In genomic region chr18:59634096-59634495, GRCh38 we compare ENCODE assay signal across 28 cellular contexts.
A peak's percentile ranks its signal among the peaks of the same experiment; 100 is the strongest.
DNase-seq lines count a peak whose midpoint lies in the region; ATAC-seq and TF ChIP-seq lines count a peak whose summit lies in the region.
"Had no signal": no experiment of that assay in that cellular context is flagged by ENCODE, and none has a peak within 500 bp of the region (broad histone marks: within the 10 kb centered on the region; RNA-seq: fewer than 3 reads in every experiment).

No MANE protein-coding gene starts in this region.

- TF ChIP-seq POLR2A in IMR-90 (IDR thresholded peaks at IDR 0.05; ENCODE audit: low read depth, low read length) = no peak

- peak overlapping the region; percentile 29; the same call in 1 of the 2 replicates for H3K23ac ChIP-seq in IMR-90 (ENCODE audit: low read depth, low read length)

- ATAC-seq in IMR-90 (ENCODE audit: low read depth) (no peak), HG03039 (IDR thresholded peaks at IDR 0.05; ENCODE audit: unreplicated experiment) (no peak), left lung (no peak)
- ATAC-seq: activated naive CD8-positive, alpha-beta T cell treated with anti-CD3 and anti-CD28 coated beads, Interleukin-2, amount 50 U/mL, for 24 hours; HepG2; natural killer cell treated with Interleukin-12 subunit alpha and Interleukin-12 subunit beta and Interleukin-15 and Interleukin-18, amount 100 ng/mL, for 72 hours; psoas muscle had no signal

- intact Hi-C loops in IMR-90 (cut with micrococcal nuclease) (no loop called here), left lung (cut with DNase I) (no loop called here)

- no peaks in the 10 kb centered on the region for H3K36me3 Mint-ChIP-seq in nephron progenitor cell (ENCODE audit: low read depth)
- H3K36me3 Mint-ChIP-seq: CD14-positive monocyte; natural killer cell treated with Interleukin-12 subunit alpha and Interleukin-12 subunit beta and Interleukin-15 and Interleukin-18, amount 100 ng/mL, for 72 hours had no signal

- H3K27me3 Mint-ChIP-seq in nephron progenitor cell (ENCODE audit: low read depth, poor library complexity) = peaks cover 6% of the 10 kb centered on the region

- peaks cover 2% of the 10 kb centered on the region; the same call in 1 of the 2 replicates for H4K20me1 ChIP-seq in IMR-90 (ENCODE audit: insufficient read depth, low read length)

- DNase-seq in Daoy (ENCODE audit: low read depth) (peak; percentile 12), IMR-90 (no peak), brain pericyte (ENCODE audit: low read depth, low spot score) (peak; percentile 53), nephron progenitor cell (no peak), SJCRH30 (no peak), DMS 273 (lab: John Stamatoyannopoulos, UW; ENCODE audit: unreplicated experiment) (no peak), left lung (no peak)
- DNase-seq: ACHN; activated CD4-positive, alpha-beta T cell treated with anti-CD3 and anti-CD28 coated beads, Interleukin-2, amount 50 U/mL, for 48 hours; activated effector memory CD4-positive, alpha-beta T cell treated with Interleukin-2 at 50 U/mL for 16 hours; activated naive CD8-positive, alpha-beta T cell treated with anti-CD3 and anti-CD28 coated beads, Interleukin-2, amount 50 U/mL, for 24 hours; DMS153; dorsolateral prefrontal cortex; GOT3; mesenchymal stem cell; NCI-H1417 treated with DMSO at 0.1 percent for 48 hours; NK-92 treated with Interleukin-12 subunit alpha and Interleukin-12 subunit beta, amount 100 ng/mL, for 24 hours; Peyer's patch; psoas muscle; SK-N-SH; small intestine; stimulated activated CD4-positive, alpha-beta T cell treated with anti-CD3 and anti-CD28 coated beads, Interleukin-2, amount 100 ng/mL, for 48 hours; stimulated activated naive CD4-positive, alpha-beta T cell treated with Interleukin-2 at 50 U/mL for 16 hours had no signal

- H4K5ac ChIP-seq in IMR-90 (ENCODE audit: low read depth, low read length) = peak overlapping the region; percentile 9; the same call in 1 of the 2 replicates

- peaks cover 28 to 51% of the 10 kb centered on the region in 2 experiments for H3K79me1 ChIP-seq in IMR-90 (ENCODE audit: low read depth in 1 of 2, low read length in 2 of 2)

- H3K4me1 ChIP-seq in IMR-90 (ENCODE audit: control insufficient read depth, insufficient read depth, low read length) (peaks cover 13% of the 10 kb centered on the region), SJCRH30 (no peaks in the 10 kb centered on the region), left lung (no peaks in the 10 kb centered on the region)
- H3K4me1 ChIP-seq: Peyer's patch, psoas muscle had no signal

- H3K18ac ChIP-seq in IMR-90 (ENCODE audit: low read depth, low read length) = no peak overlapping the region

- H3K4me3 ChIP-seq in IMR-90 (ENCODE audit: insufficient read depth, low read depth, low read length) (no peak overlapping the region), SJCRH30 (no peak overlapping the region), left lung (no peak overlapping the region)
- H3K4me3 ChIP-seq: dorsolateral prefrontal cortex, Peyer's patch, psoas muscle had no signal

- no TSS peak for BruUV-seq in IMR-90 (replicated peaks; lab: Mats Ljungman, UMichigan)

- H3K9ac ChIP-seq in IMR-90 (ENCODE audit: low read depth, low read length) = no peak overlapping the region
- H3K9ac ChIP-seq: SK-N-SH had no signal

- H3K4me3 Mint-ChIP-seq in nephron progenitor cell = no peak overlapping the region
- H3K4me3 Mint-ChIP-seq: activated naive CD8-positive, alpha-beta T cell treated with anti-CD3 and anti-CD28 coated beads, Interleukin-2, amount 50 U/mL, for 24 hours; CD14-positive monocyte; natural killer cell treated with Interleukin-12 subunit alpha and Interleukin-12 subunit beta and Interleukin-15 and Interleukin-18, amount 100 ng/mL, for 72 hours; T-helper 2 cell treated with Interferon-gamma antibody and Interleukin-4, amounts not matched to agents 5 μg/mL and 100 μg/mL, for 36 hours had no signal

- peak overlapping the region in 1 of 2 experiments; percentile 61; a peak in 1 of 4 replicates for H4K8ac ChIP-seq in IMR-90 (ENCODE audit: low read depth in 2 of 2, low read length in 2 of 2)

- CTCF ChIA-PET in IMR-90 (lab: Yijun Ruan, JAX) = interaction anchor here (0.9 to 2.7 kb wide), 3 partner anchors 63 to 189 kb away, joined by 4 to 13 read pairs (median 4); partner anchors contain the start of gene CCBE1

- POLR2A ChIA-PET in IMR-90 (lab: Charles Lee; ENCODE audit: unreplicated experiment) = no interaction called here

- H3K56ac ChIP-seq in IMR-90 (ENCODE audit: extremely low read depth, insufficient read depth, low read length) = no peak overlapping the region

- H3K4me2 ChIP-seq in IMR-90 (ENCODE audit: low read depth, low read length) = peak overlapping the region; percentile 4; the same call in 1 of the 2 replicates
- H3K4me2 ChIP-seq: SK-N-SH had no signal

- H3K9me1 ChIP-seq in IMR-90 (ENCODE audit: insufficient read depth, low read length) = 0 out of 2 replicates have a peak, but pooled peaks cover 3% of the 10 kb centered on the region

- no peak overlapping the region for H4K91ac ChIP-seq in IMR-90 (ENCODE audit: insufficient read depth, low read depth, low read length)

- H2BK120ac ChIP-seq in IMR-90 (ENCODE audit: low read depth, low read length) = peak overlapping the region; percentile 28; the same call in 1 of the 2 replicates

- peaks cover 5% of the 10 kb centered on the region for H3K9me3 Mint-ChIP-seq in nephron progenitor cell
- H3K9me3 Mint-ChIP-seq: activated naive CD8-positive, alpha-beta T cell treated with anti-CD3 and anti-CD28 coated beads, Interleukin-2, amount 50 U/mL, for 24 hours; T-helper 2 cell treated with Interferon-gamma antibody and Interleukin-4, amounts not matched to agents 5 μg/mL and 100 μg/mL, for 36 hours had no signal

- no peak overlapping the region for H2BK5ac ChIP-seq in IMR-90 (ENCODE audit: low read depth, low read length, poor library complexity, severe bottlenecking)

- H2AK9ac ChIP-seq in IMR-90 (replicated peaks; ENCODE audit: low read depth, low read length, poor library complexity) = no peak overlapping the region

- peak overlapping the region; percentile 75 for H3K27ac Mint-ChIP-seq in nephron progenitor cell
- H3K27ac Mint-ChIP-seq: activated naive CD8-positive, alpha-beta T cell treated with anti-CD3 and anti-CD28 coated beads, Interleukin-2, amount 50 U/mL, for 24 hours; CD14-positive monocyte; natural killer cell treated with Interleukin-12 subunit alpha and Interleukin-12 subunit beta and Interleukin-15 and Interleukin-18, amount 100 ng/mL, for 72 hours; T-helper 2 cell treated with Interferon-gamma antibody and Interleukin-4, amounts not matched to agents 5 μg/mL and 100 μg/mL, for 36 hours had no signal

- H2BK15ac ChIP-seq in IMR-90 (ENCODE audit: low read depth, low read length) = no peak overlapping the region

- no peak overlapping the region for H2AK5ac ChIP-seq in IMR-90 (ENCODE audit: low read depth, low read length)

- H3K27me3 ChIP-seq in IMR-90 (ENCODE audit: control insufficient read depth, insufficient read depth, low read length) (no peaks in the 10 kb centered on the region), SJCRH30 (no peaks in the 10 kb centered on the region), left lung (no peaks in the 10 kb centered on the region)
- H3K27me3 ChIP-seq: Peyer's patch had no signal

- 0 out of 2 replicates have a peak overlapping the region, but pooled peaks have one; percentile 11 for H2BK20ac ChIP-seq in IMR-90 (ENCODE audit: low read depth, low read length)

- H3K9me3 ChIP-seq in IMR-90 (ENCODE audit: control insufficient read depth, insufficient read depth, low read length) (no peaks in the 10 kb centered on the region), SJCRH30 (replicated peaks) (no peaks in the 10 kb centered on the region), left lung (no peaks in the 10 kb centered on the region)
- H3K9me3 ChIP-seq: Peyer's patch, psoas muscle, SK-N-SH had no signal

- in situ Hi-C loops in IMR-90 (cut with MboI; ENCODE audit: low sequenced_read_pairs) = loop anchor here (5.0 to 25.0 kb wide), 3 partner anchors 61 to 188 kb away; partner anchors contain the start of gene CCBE1

- H3K4me1 Mint-ChIP-seq in nephron progenitor cell = peaks cover 73% of the 10 kb centered on the region
- H3K4me1 Mint-ChIP-seq: activated naive CD8-positive, alpha-beta T cell treated with anti-CD3 and anti-CD28 coated beads, Interleukin-2, amount 50 U/mL, for 24 hours; CD14-positive monocyte had no signal

- TF ChIP-seq CTCF in IMR-90 (conservative IDR thresholded peaks at IDR 0.05; ENCODE audit: low read depth, low read length) (no peak), nephron progenitor cell (IDR thresholded peaks at IDR 0.05) (no peak), left lung (IDR thresholded peaks at IDR 0.05) (no peak)

- H3K27ac ChIP-seq in IMR-90 (ENCODE audit: insufficient read depth, low read length) = no peak overlapping the region
- H3K27ac ChIP-seq in SJCRH30 = no peak overlapping the region
- no peak overlapping the region for H3K27ac ChIP-seq in left lung
- H3K27ac ChIP-seq: dorsolateral prefrontal cortex, Peyer's patch, psoas muscle had no signal

- H3K36me3 ChIP-seq in IMR-90 (ENCODE audit: control insufficient read depth, insufficient read depth, low read length) = no peaks in the 10 kb centered on the region
- no peaks in the 10 kb centered on the region for H3K36me3 ChIP-seq in SJCRH30
- H3K36me3 ChIP-seq in left lung = no peaks in the 10 kb centered on the region
- H3K36me3 ChIP-seq: Peyer's patch had no signal

- peak overlapping the region; percentile 71; the same call in 1 of the 2 replicates for H3K14ac ChIP-seq in IMR-90 (replicated peaks; ENCODE audit: low read depth, low read length)

- H3K4ac ChIP-seq in IMR-90 (ENCODE audit: low read depth, low read length) = peak overlapping the region; percentile 58; the same call in 1 of the 2 replicates

- dilution Hi-C loops in IMR-90 (cut with HindIII; ENCODE audit: low sequenced_read_pairs, unreplicated experiment) = no loop called here

- peak overlapping the region; percentile 39 for H2AFZ ChIP-seq in IMR-90 (replicated peaks; ENCODE audit: low read length, poor library complexity)

- TF ChIP-seq RAD21 in IMR-90 (IDR thresholded peaks at IDR 0.05; ENCODE audit: low read length) = no peak

- no CpG with 5 or more reads among the region's 3 CpGs for WGBS in IMR-90 (ENCODE audit: extremely low coverage in 2 of 2, insufficient read length in 1 of 2), 2 experiments

TF ChIP-seq in IMR-90, 13 proteins besides CTCF, POLR2A, EP300 and RAD21 (continues in another document):
- no peak for TF ChIP-seq RFX5 (IDR thresholded peaks at IDR 0.05; ENCODE audit: low read depth, low read length)
- no peak for TF ChIP-seq SMC3 (IDR thresholded peaks at IDR 0.05; ENCODE audit: low read depth, low read length)
- TF ChIP-seq, protein P1, sequence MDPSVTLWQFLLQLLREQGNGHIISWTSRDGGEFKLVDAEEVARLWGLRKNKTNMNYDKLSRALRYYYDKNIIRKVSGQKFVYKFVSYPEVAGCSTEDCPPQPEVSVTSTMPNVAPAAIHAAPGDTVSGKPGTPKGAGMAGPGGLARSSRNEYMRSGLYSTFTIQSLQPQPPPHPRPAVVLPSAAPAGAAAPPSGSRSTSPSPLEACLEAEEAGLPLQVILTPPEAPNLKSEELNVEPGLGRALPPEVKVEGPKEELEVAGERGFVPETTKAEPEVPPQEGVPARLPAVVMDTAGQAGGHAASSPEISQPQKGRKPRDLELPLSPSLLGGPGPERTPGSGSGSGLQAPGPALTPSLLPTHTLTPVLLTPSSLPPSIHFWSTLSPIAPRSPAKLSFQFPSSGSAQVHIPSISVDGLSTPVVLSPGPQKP (IDR thresholded peaks at IDR 0.05; ENCODE audit: borderline replicate concordance, low read depth, low read length) = no peak

Comparison
In these comparisons a context has a peak if more than half of its experiments do, and no peak if none do; other contexts are left out.
1. DNase-seq: peak in Daoy (single experiment) and brain pericyte (single experiment); none in IMR-90 (single experiment), nephron progenitor cell (single experiment), SJCRH30 (0 of 2), DMS 273 (single experiment) and left lung (0 of 2).